8 cellular contexts compared by ENCODE assay signal in genomic region chr3:146218880-146219866, GRCh38. TPM values are rescaled to one million over a fixed set of nuclear protein-coding genes. Genes with fewer than 3 reads are reported as not detected.
DNase-seq lines count a peak whose midpoint lies in the region; ATAC-seq and TF ChIP-seq lines count a peak whose summit lies in the region.

No MANE protein-coding gene starts in this region.

- intact Hi-C loops in Caco-2 (cut with micrococcal nuclease; ENCODE audit: unreplicated experiment) = no loop called here

- H3K27me3 Mint-ChIP-seq in Caco-2 (ENCODE audit: insufficient read depth, unreplicated experiment) = no peaks in the 10 kb centered on the region
- H3K27me3 Mint-ChIP-seq in activated T-cell treated with anti-CD3 and anti-CD28 coated beads, Interleukin-2, amount 50 U/mL, for 4 hours (ENCODE audit: low read depth) = no peaks in the 10 kb centered on the region

- H3K9me3 Mint-ChIP-seq in Caco-2 (ENCODE audit: unreplicated experiment) = no peaks in the 10 kb centered on the region
- H3K9me3 Mint-ChIP-seq in activated T-cell treated with anti-CD3 and anti-CD28 coated beads, Interleukin-2, amount 50 U/mL, for 4 hours = no peaks in the 10 kb centered on the region

- TF ChIP-seq CTCF in Caco-2 (IDR thresholded peaks at IDR 0.05; ENCODE audit: insufficient read depth in 1 of 2, low read depth in 1 of 2, low read length in 1 of 2, severe bottlenecking in 1 of 2, unreplicated experiment in 1 of 2) = peak; percentile 61 to 74

- peak in 1 of 2 experiments; percentile 23 for DNase-seq in Caco-2
- peak; percentile 6 for DNase-seq in NCI-H2227 treated with DMSO at 0.1 percent for 48 hours (lab: John Stamatoyannopoulos, UW)
- DNase-seq in activated T-cell treated with anti-CD3 and anti-CD28 coated beads, Interleukin-2, amount 50 U/mL, for 4 hours = peak; percentile 33
- DNase-seq in glomerular visceral epithelial cell (ENCODE audit: extremely low spot score) = peak; percentile 39
- peak; percentile 33 for DNase-seq in stimulated activated CD4-positive, alpha-beta T cell treated with anti-CD3 and anti-CD28 coated beads, Interleukin-12 subunit alpha, Interleukin-12 subunit beta, amount 100 ng/mL, for 4 hours
- DNase-seq in DMS79 treated with DMSO at 0.1 percent for 48 hours (lab: John Stamatoyannopoulos, UW) = no peak
- no peak for DNase-seq in 8988T

- peaks cover 5% of the 10 kb centered on the region for H3K36me3 Mint-ChIP-seq in Caco-2 (ENCODE audit: insufficient read depth, unreplicated experiment)
- H3K36me3 Mint-ChIP-seq in activated T-cell treated with anti-CD3 and anti-CD28 coated beads, Interleukin-2, amount 50 U/mL, for 4 hours (ENCODE audit: insufficient read depth) = no peaks in the 10 kb centered on the region

- H3K9me3 ChIP-seq in Caco-2 = no peaks in the 10 kb centered on the region

- no peak overlapping the region for H3K4me3 ChIP-seq in Caco-2 (ENCODE audit: low read depth, low read length)

- peak; percentile 54 for ATAC-seq in GM19467 (IDR thresholded peaks at IDR 0.05; ENCODE audit: unreplicated experiment)
- ATAC-seq in activated T-cell treated with anti-CD3 and anti-CD28 coated beads, Interleukin-2, amount 50 U/mL, for 4 hours = no peak

- no peaks in the 10 kb centered on the region for H3K36me3 ChIP-seq in Caco-2 (ENCODE audit: control insufficient read depth, insufficient read depth, low read length)

- H3K4me3 Mint-ChIP-seq in Caco-2 (ENCODE audit: unreplicated experiment) = no peak overlapping the region
- H3K4me3 Mint-ChIP-seq in activated T-cell treated with anti-CD3 and anti-CD28 coated beads, Interleukin-2, amount 50 U/mL, for 4 hours = no peak overlapping the region

- peaks cover 40% of the 10 kb centered on the region for H3K4me1 ChIP-seq in Caco-2

- H3K27ac Mint-ChIP-seq in Caco-2 (ENCODE audit: unreplicated experiment) = no peak overlapping the region

- no peaks in the 10 kb centered on the region for H3K27me3 ChIP-seq in Caco-2 (replicated peaks; ENCODE audit: control insufficient read depth, insufficient read depth, low read length)

- BruUV-seq in Caco-2 (replicated peaks; lab: Mats Ljungman, UMichigan) = no TSS peak

- CTCF ChIA-PET in Caco-2 (lab: Charles Lee) = interaction anchor here (2.6 kb wide), 1 partner anchor 108 kb away, joined by 11 read pairs; no protein-coding TSS in a partner anchor

- POLR2A ChIA-PET in Caco-2 (lab: Charles Lee) = no interaction called here

- H3K4me1 Mint-ChIP-seq in Caco-2 (ENCODE audit: low read depth, unreplicated experiment) = peaks cover 19% of the 10 kb centered on the region
- no peaks in the 10 kb centered on the region for H3K4me1 Mint-ChIP-seq in activated T-cell treated with anti-CD3 and anti-CD28 coated beads, Interleukin-2, amount 50 U/mL, for 4 hours (ENCODE audit: low read depth)

RNA-seq across cellular contexts. Expression of gene PLSCR4, which starts 31.7 kb away (rescaled TPM):
- 7.9 and 9.1 TPM in 2 replicates for total RNA-seq in Caco-2 (2022)
- under 1 TPM in 1 of 3 donors, not detected in 2; 0.24 TPM for total RNA-seq in activated T-cell treated with anti-CD3 and anti-CD28 coated beads, Interleukin-2, amount 50 U/mL, for 4 hours

RNA-seq across cellular contexts. Expression of gene PLOD2, which starts 58.2 kb away (rescaled TPM):
- 49.4 and 53.1 TPM in 2 replicates for total RNA-seq in Caco-2 (2022)
- under 1 TPM; 0.21 to 0.71 (median 0.61) TPM for total RNA-seq in activated T-cell treated with anti-CD3 and anti-CD28 coated beads, Interleukin-2, amount 50 U/mL, for 4 hours

Comparison
In these comparisons a context has a peak if more than half of its experiments do, and no peak if none do; other contexts are left out.
1. DNase-seq: peak in NCI-H2227 treated with DMSO at 0.1 percent for 48 hours (single experiment), activated T-cell treated with anti-CD3 and anti-CD28 coated beads, Interleukin-2, amount 50 U/mL, for 4 hours (single experiment), glomerular visceral epithelial cell (single experiment) and stimulated activated CD4-positive, alpha-beta T cell treated with anti-CD3 and anti-CD28 coated beads, Interleukin-12 subunit alpha, Interleukin-12 subunit beta, amount 100 ng/mL, for 4 hours (single experiment); none in DMS79 treated with DMSO at 0.1 percent for 48 hours (single experiment) and 8988T (single experiment).
2. RNA of gene PLOD2, which starts 58.2 kb away (total RNA-seq): 49.4 to 53.1 TPM in Caco-2; 0.21 to 0.71 TPM in activated T-cell treated with anti-CD3 and anti-CD28 coated beads, Interleukin-2, amount 50 U/mL, for 4 hours; every median in the first group is over 10 times any median in the second.